In genomic region chr12:9049520-9050133, GRCh38 we compare ENCODE assay signal across 8 cellular contexts.
DNase-seq lines count a peak whose midpoint lies in the region; ATAC-seq and TF ChIP-seq lines count a peak whose summit lies in the region.

No MANE protein-coding gene starts in this region.

- no peak overlapping the region for H3K27ac Mint-ChIP-seq in stimulated activated memory B cell treated with anti-CD40 and anti-IgM and Interleukin-4, amounts not matched to agents 10 μg/mL and 1 μg/mL and 100 μg/mL, for 72 hours

- H3K4me1 ChIP-seq in heart right ventricle = peaks cover 0 to 4% (median 0%) of the 10 kb centered on the region in 9 donors
- H3K4me1 ChIP-seq in neuronal stem cell (ENCODE audit: control insufficient read depth in 2 of 2, insufficient read depth in 1 of 2, low read depth in 1 of 2, low read length in 2 of 2) = no peaks in the 10 kb centered on the region

- H3K23ac ChIP-seq in neuronal stem cell (ENCODE audit: low read depth, low read length, poor library complexity) = no peak overlapping the region

- H3K27me3 ChIP-seq in heart right ventricle = no peaks in the 10 kb centered on the region
- no peaks in the 10 kb centered on the region for H3K27me3 ChIP-seq in neuronal stem cell (ENCODE audit: control insufficient read depth in 3 of 3, insufficient read depth in 3 of 3, low read depth in 1 of 3, low read length in 3 of 3)

- peaks cover 7% of the 10 kb centered on the region for H3K9me3 Mint-ChIP-seq in stimulated activated memory B cell treated with anti-CD40 and anti-IgM and Interleukin-4, amounts not matched to agents 10 μg/mL and 1 μg/mL and 100 μg/mL, for 72 hours

- no peak overlapping the region for H4K8ac ChIP-seq in neuronal stem cell (ENCODE audit: low read depth, low read length)

- no peak overlapping the region for H4K91ac ChIP-seq in neuronal stem cell (ENCODE audit: low read depth, low read length, poor library complexity)

- H3K27ac ChIP-seq in heart right ventricle (no peak overlapping the region), neuronal stem cell (replicated peaks; ENCODE audit: low read length) (no peak overlapping the region)

- no peak overlapping the region for H2AK5ac ChIP-seq in neuronal stem cell (ENCODE audit: low read depth, low read length)

- H3K27me3 Mint-ChIP-seq in stimulated activated memory B cell treated with anti-CD40 and anti-IgM and Interleukin-4, amounts not matched to agents 10 μg/mL and 1 μg/mL and 100 μg/mL, for 72 hours = peaks cover 14% of the 10 kb centered on the region

- H3K9ac ChIP-seq in neuronal stem cell (ENCODE audit: low read depth, low read length, poor library complexity) = no peak overlapping the region

- no peak overlapping the region for H3K4me2 ChIP-seq in neuronal stem cell (ENCODE audit: insufficient read depth, low read length, poor library complexity, severe bottlenecking)

- H3K18ac ChIP-seq in neuronal stem cell (ENCODE audit: low read length) = no peak overlapping the region

- H3K36me3 Mint-ChIP-seq in stimulated activated memory B cell treated with anti-CD40 and anti-IgM and Interleukin-4, amounts not matched to agents 10 μg/mL and 1 μg/mL and 100 μg/mL, for 72 hours = peaks cover 7% of the 10 kb centered on the region

- ATAC-seq in heart right ventricle = peak in 3 of 8 donors; percentile 22 to 53 (median 42)
- peak; percentile 58 for ATAC-seq in stimulated activated memory B cell treated with anti-CD40 and anti-IgM and Interleukin-4, amounts not matched to agents 10 μg/mL and 1 μg/mL and 100 μg/mL, for 72 hours
- ATAC-seq in HG03159 (IDR thresholded peaks at IDR 0.05; ENCODE audit: unreplicated experiment) = no peak

- H3K4me3 ChIP-seq in WI38 (ENCODE audit: low read depth, low read length) (no peak overlapping the region), heart right ventricle (no peak overlapping the region), neuronal stem cell (ENCODE audit: low read length in 2 of 2) (no peak overlapping the region)

- H3K9me3 ChIP-seq in heart right ventricle (peaks cover 0 to 5% (median 0%) of the 10 kb centered on the region in 11 donors), neuronal stem cell (replicated peaks in 1 of 2; ENCODE audit: control insufficient read depth in 2 of 2, insufficient read depth in 1 of 2, low read depth in 1 of 2, low read length in 2 of 2) (no peaks in the 10 kb centered on the region)

- no peak overlapping the region for H2BK120ac ChIP-seq in neuronal stem cell (ENCODE audit: low read depth, low read length)

- no peak overlapping the region for H3K4me3 Mint-ChIP-seq in stimulated activated memory B cell treated with anti-CD40 and anti-IgM and Interleukin-4, amounts not matched to agents 10 μg/mL and 1 μg/mL and 100 μg/mL, for 72 hours

- H2BK5ac ChIP-seq in neuronal stem cell (ENCODE audit: low read length) = no peak overlapping the region

- DNase-seq in NCI-H82 (lab: John Stamatoyannopoulos, UW) (peak; percentile 57), NCI-H82 treated with DMSO at 0.1 percent for 48 hours (lab: John Stamatoyannopoulos, UW; ENCODE audit: unreplicated experiment) (no peak), LHCN-M2 (ENCODE audit: low read depth) (peak; percentile 47), heart right ventricle (no peak), neuronal stem cell (ENCODE audit: low spot score) (no peak)

- intact Hi-C loops in heart right ventricle (cut with DNase I) = loop anchor here (5.0 to 10.0 kb wide), 7 partner anchors 362 to 507 kb away; partner anchors contain the start of gene CLEC4E (in 3 of the 10)

- no peak overlapping the region for H2BK15ac ChIP-seq in neuronal stem cell (ENCODE audit: low read length)

- no peak overlapping the region for H3K4ac ChIP-seq in neuronal stem cell (ENCODE audit: low read length)

- no peak overlapping the region for H3K14ac ChIP-seq in neuronal stem cell (ENCODE audit: low read length)

- 22 to 23% methylated on average over 6 of the region's 6 CpGs for WGBS in heart right ventricle, 2 donors
- WGBS in neuronal stem cell (ENCODE audit: extremely low coverage in 2 of 2, insufficient read length in 2 of 2, insufficient replicate concordance in 1 of 2), 2 donors = no CpG with 5 or more reads among the region's 6 CpGs

- no peak overlapping the region for H2AFZ ChIP-seq in neuronal stem cell (ENCODE audit: low read length)

- peaks cover 9% of the 10 kb centered on the region for H3K4me1 Mint-ChIP-seq in stimulated activated memory B cell treated with anti-CD40 and anti-IgM and Interleukin-4, amounts not matched to agents 10 μg/mL and 1 μg/mL and 100 μg/mL, for 72 hours

- TF ChIP-seq CTCF in WI38 (IDR thresholded peaks at IDR 0.05; ENCODE audit: low read depth, low read length) (peak; percentile 21; the same call in 1 of the 2 replicates), heart right ventricle (IDR thresholded peaks at IDR 0.05) (peak in 8 of 9 donors; percentile 9 to 69 (median 60))

- no peaks in the 10 kb centered on the region for H3K36me3 ChIP-seq in heart right ventricle
- no peaks in the 10 kb centered on the region for H3K36me3 ChIP-seq in neuronal stem cell (replicated peaks in 1 of 2; ENCODE audit: control insufficient read depth in 2 of 2, insufficient read depth in 2 of 2, low read length in 2 of 2)

- no peaks in the 10 kb centered on the region for H3K79me1 ChIP-seq in neuronal stem cell (ENCODE audit: low read depth, low read length)

- H2BK12ac ChIP-seq in neuronal stem cell (ENCODE audit: low read length) = no peak overlapping the region

Comparison
In these comparisons a context has a peak if more than half of its experiments do, and no peak if none do; other contexts are left out.
1. DNase-seq: peak in NCI-H82 (single experiment) and LHCN-M2 (single experiment); none in NCI-H82 treated with DMSO at 0.1 percent for 48 hours (single experiment), heart right ventricle (0 of 2) and neuronal stem cell (single experiment).